In the genomic region with DNA sequence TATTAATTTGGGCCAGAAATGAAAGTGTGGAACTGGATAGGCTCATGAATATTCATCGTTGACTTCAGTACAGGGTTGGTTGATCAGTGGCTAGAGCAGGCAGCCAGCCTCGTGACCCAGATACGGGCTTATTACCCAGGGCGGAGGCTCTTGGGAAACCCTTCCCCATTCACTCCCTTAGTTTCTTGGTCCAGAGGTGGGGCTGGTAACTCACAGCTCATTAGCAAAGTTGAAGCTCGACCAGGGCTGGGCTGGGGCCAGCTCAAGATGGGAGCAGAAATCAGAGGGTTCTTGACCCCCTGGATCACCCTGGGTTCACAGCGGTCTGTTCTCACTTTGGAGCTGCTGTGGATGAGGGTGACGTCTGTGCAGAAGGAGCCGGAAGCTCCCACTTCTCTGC, we compare ENCODE assay signal across 11 cellular contexts. TPM values are rescaled to one million over a fixed set of nuclear protein-coding genes. Genes with fewer than 3 reads are reported as not detected.
DNase-seq lines count a peak whose midpoint lies in the region; ATAC-seq and TF ChIP-seq lines count a peak whose summit lies in the region.
"Had no signal": no experiment of that assay in that cellular context is flagged by ENCODE, and none has a peak within 500 bp of the region (broad histone marks: within the 10 kb centered on the region; RNA-seq: fewer than 3 reads in every experiment).

No MANE protein-coding gene starts in this region.

- DNase-seq in right cardiac atrium (peak; percentile 57 to 83 (median 80)), heart right ventricle (no peak), colonic mucosa (peak; percentile 85), vagina (ENCODE audit: extremely low spot score in 2 of 2) (no peak), prostate gland (ENCODE audit: low spot score) (no peak), endodermal cell (no peak), brain microvascular endothelial cell (no peak)
- DNase-seq: effector CD8-positive, alpha-beta T cell; IMR-90 had no signal

- H3K9me3 ChIP-seq in right cardiac atrium (ENCODE audit: control insufficient read depth, low read length) (no peaks in the 10 kb centered on the region), heart right ventricle (peaks cover 0 to 11% (median 0%) of the 10 kb centered on the region in 11 donors), colonic mucosa (no peaks in the 10 kb centered on the region), mucosa of rectum (ENCODE audit: control insufficient read depth in 2 of 2, low read length in 2 of 2) (peaks cover 0 to 2% of the 10 kb centered on the region in 2 donors), vagina (no peaks in the 10 kb centered on the region), prostate gland (no peaks in the 10 kb centered on the region), endodermal cell (ENCODE audit: control insufficient read depth, low read length) (no peaks in the 10 kb centered on the region)

- TF ChIP-seq CTCF in heart right ventricle (IDR thresholded peaks at IDR 0.05), result no peak
- TF ChIP-seq CTCF in colonic mucosa (IDR thresholded peaks at IDR 0.05), result no peak
- no peak for TF ChIP-seq CTCF in vagina (IDR thresholded peaks at IDR 0.05)
- TF ChIP-seq CTCF in prostate gland (IDR thresholded peaks at IDR 0.05), result no peak
- no peak for TF ChIP-seq CTCF in endodermal cell (conservative IDR thresholded peaks at IDR 0.05)
- TF ChIP-seq CTCF in brain microvascular endothelial cell (IDR thresholded peaks at IDR 0.05; ENCODE audit: low read depth, low read length, missing control alignments), result no peak

- H3K4me3 ChIP-seq in right cardiac atrium (ENCODE audit: low read length) (no peak overlapping the region), heart right ventricle (no peak overlapping the region), colonic mucosa (no peak overlapping the region), mucosa of rectum (ENCODE audit: low read length in 2 of 2) (peak overlapping the region in 1 of 2 donors; percentile 22), vagina (no peak overlapping the region), prostate gland (no peak overlapping the region), endodermal cell (ENCODE audit: low read length) (no peak overlapping the region), brain microvascular endothelial cell (ENCODE audit: low read depth, low read length) (no peak overlapping the region)

- no peak for ATAC-seq in right cardiac atrium
- ATAC-seq in heart right ventricle, result no peak

- H3K4me1 ChIP-seq in right cardiac atrium (ENCODE audit: control insufficient read depth, insufficient read depth, low read length) (peaks cover 14% of the 10 kb centered on the region), heart right ventricle (peaks cover 7 to 75% (median 33%) of the 10 kb centered on the region in 9 donors), colonic mucosa (peaks cover 55% of the 10 kb centered on the region), mucosa of rectum (ENCODE audit: control insufficient read depth in 2 of 2, insufficient read depth in 2 of 2, low read length in 2 of 2) (peaks cover 74 to 76% of the 10 kb centered on the region in 2 donors), vagina (peaks cover 70% of the 10 kb centered on the region), prostate gland (replicated peaks) (no peaks in the 10 kb centered on the region), endodermal cell (ENCODE audit: control insufficient read depth, insufficient read depth, low read length) (peaks cover 15% of the 10 kb centered on the region)

- H3K27me3 Mint-ChIP-seq in endodermal cell (ENCODE audit: insufficient read depth), result no peaks in the 10 kb centered on the region

- H3K9ac ChIP-seq in colonic mucosa (ENCODE audit: low read depth in 2 of 2, low read length in 2 of 2) (peak overlapping the region in 1 of 2 donors; percentile 73), mucosa of rectum (ENCODE audit: low read depth in 1 of 2, low read length in 2 of 2) (peak overlapping the region in 1 of 2 donors; percentile 61), endodermal cell (ENCODE audit: extremely low read depth, low read length, poor library complexity, severe bottlenecking) (no peak overlapping the region)

- peaks cover 52% of the 10 kb centered on the region for H3K4me1 Mint-ChIP-seq in endodermal cell

- TF ChIP-seq POLR2A in vagina (IDR thresholded peaks at IDR 0.05) (no peak), prostate gland (IDR thresholded peaks at IDR 0.05) (no peak)

- in situ Hi-C loops in brain microvascular endothelial cell (cut with HindIII; ENCODE audit: low pct_ligation_motif_present, low sequenced_read_pairs), result no loop called here

- no peak overlapping the region for H3K27ac Mint-ChIP-seq in endodermal cell
- H3K27ac Mint-ChIP-seq: T-helper 1 cell treated with Interleukin-12 subunit alpha and Interleukin-12 subunit beta and Interleukin-4 antibody, amounts not matched to agents 30 μg/mL and 1 μg/mL, for 36 hours had no signal

- H3K36me3 ChIP-seq in heart right ventricle (no peaks in the 10 kb centered on the region), colonic mucosa (no peaks in the 10 kb centered on the region), mucosa of rectum (ENCODE audit: control insufficient read depth in 2 of 2, insufficient read depth in 2 of 2, low read length in 2 of 2) (no peaks in the 10 kb centered on the region), vagina (no peaks in the 10 kb centered on the region), prostate gland (no peaks in the 10 kb centered on the region), endodermal cell (ENCODE audit: control insufficient read depth, insufficient read depth, low read length) (no peaks in the 10 kb centered on the region), brain microvascular endothelial cell (replicated peaks) (no peaks in the 10 kb centered on the region)

- H3K27me3 ChIP-seq in right cardiac atrium (ENCODE audit: control insufficient read depth, insufficient read depth), result no peaks in the 10 kb centered on the region
- H3K27me3 ChIP-seq in heart right ventricle, result no peaks in the 10 kb centered on the region
- no peaks in the 10 kb centered on the region for H3K27me3 ChIP-seq in colonic mucosa
- H3K27me3 ChIP-seq in mucosa of rectum (ENCODE audit: control insufficient read depth in 2 of 2, insufficient read depth in 2 of 2, low read length in 2 of 2), result no peaks in the 10 kb centered on the region
- no peaks in the 10 kb centered on the region for H3K27me3 ChIP-seq in vagina
- no peaks in the 10 kb centered on the region for H3K27me3 ChIP-seq in prostate gland (replicated peaks; ENCODE audit: insufficient read depth)
- H3K27me3 ChIP-seq in endodermal cell (ENCODE audit: control insufficient read depth, insufficient read depth, low read length, poor library complexity, severe bottlenecking), result no peaks in the 10 kb centered on the region
- H3K27me3 ChIP-seq in brain microvascular endothelial cell (replicated peaks), result no peaks in the 10 kb centered on the region

- no peaks in the 10 kb centered on the region for H3K36me3 Mint-ChIP-seq in endodermal cell (ENCODE audit: low read depth)

- no peaks in the 10 kb centered on the region for H3K9me3 Mint-ChIP-seq in endodermal cell

- H3K4me3 Mint-ChIP-seq in endodermal cell, result no peak overlapping the region
- H3K4me3 Mint-ChIP-seq: T-helper 1 cell treated with Interleukin-12 subunit alpha and Interleukin-12 subunit beta and Interleukin-4 antibody, amounts not matched to agents 30 μg/mL and 1 μg/mL, for 36 hours had no signal

- WGBS in right cardiac atrium, result 80% methylated on average over 8 of the region's 8 CpGs
- WGBS in heart right ventricle, 2 donors, result 94 to 95% methylated on average over 8 of the region's 8 CpGs
- 88% methylated on average over 8 of the region's 8 CpGs for WGBS in prostate gland
- 93 to 94% methylated on average over 3 to 8 of the region's 8 CpGs for WGBS in endodermal cell (ENCODE audit: insufficient coverage in 1 of 2, insufficient read length in 1 of 2), 2 experiments

- H3K27ac ChIP-seq in right cardiac atrium (ENCODE audit: low read length) (no peak overlapping the region), heart right ventricle (peak overlapping the region in 1 of 10 donors; percentile 76), colonic mucosa (peak overlapping the region; percentile 85), mucosa of rectum (ENCODE audit: low read depth in 2 of 2, low read length in 2 of 2) (peak overlapping the region; percentile 90 to 94), vagina (peak overlapping the region; percentile 57), prostate gland (no peak overlapping the region), endodermal cell (ENCODE audit: low read depth, low read length) (no peak overlapping the region), brain microvascular endothelial cell (no peak overlapping the region)

- intact Hi-C loops in right cardiac atrium (cut with DNase I) (loop anchor here in 1 of 4 donors (5.0 kb wide), 1 partner anchor 39 kb away; no protein-coding TSS in a partner anchor), heart right ventricle (cut with DNase I) (loop anchor here in 3 of 10 donors (5.0 kb wide), 2 partner anchors 34 to 39 kb away; no protein-coding TSS in a partner anchor), colonic mucosa (cut with DNase I) (no loop called here), vagina (cut with DNase I) (no loop called here), prostate gland (cut with DNase I) (no loop called here)

RNA-seq across cellular contexts. Expression of gene GSE1, which starts 44.6 kb away (rescaled TPM):
- total RNA-seq in right cardiac atrium (10 to 100 TPM; 70.8 to 99.8 (median 92.5) TPM), heart right ventricle (10 to 100 TPM; 31.1 to 53.2 (median 33.6) TPM), colonic mucosa (100 to 1,000 TPM in 1 of 2 donors, 10 to 100 TPM in 1; 79.2 to 103 TPM), vagina (80.8 TPM), prostate gland (100 to 1,000 TPM in 1 of 2 donors, 10 to 100 TPM in 1; 41.4 to 146 TPM), endodermal cell (100 to 1,000 TPM; 108 to 128 TPM)
- polyA plus RNA-seq in right cardiac atrium (40.3 TPM), heart right ventricle (10 to 100 TPM; 15.6 to 25.0 TPM)
- polyA plus RNA-seq in endodermal cell (2013, experiment 1 of 2), result 55.0 TPM
- 54.2 TPM for polyA plus RNA-seq in endodermal cell (2013, experiment 2 of 2)

Comparison
In these comparisons a context has a peak if more than half of its experiments do, and no peak if none do; other contexts are left out.
1. DNase-seq: peak in right cardiac atrium (3 of 3) and colonic mucosa (single experiment); none in heart right ventricle (0 of 2), vagina (0 of 2), prostate gland (single experiment), endodermal cell (single experiment) and brain microvascular endothelial cell (single experiment).
2. H3K27ac ChIP-seq: peak in colonic mucosa (single experiment), mucosa of rectum (2 of 2) and vagina (single experiment); none in right cardiac atrium (single experiment), prostate gland (0 of 2), endodermal cell (single experiment) and brain microvascular endothelial cell (single experiment).